In genomic region chr4:294732-295131, GRCh38 we compare ENCODE assay signal across 9 cellular contexts. TPM values are rescaled to one million over a fixed set of nuclear protein-coding genes. Genes with fewer than 3 reads are reported as not detected.
"Had no signal": no experiment of that assay in that cellular context is flagged by ENCODE, and none has a peak within 500 bp of the region (broad histone marks: within the 10 kb centered on the region; RNA-seq: fewer than 3 reads in every experiment).

No MANE protein-coding gene starts in this region.

- ATAC-seq: HCT116 had no signal

- H3K9ac ChIP-seq: GM23248 had no signal

- H3K27ac ChIP-seq: GM23248, HL-60 had no signal

- H3K9me3 ChIP-seq: HAP-1 had no signal

- H3K36me3 ChIP-seq: HAP-1 had no signal

- H3K4me3 ChIP-seq: GM23248, HAP-1 had no signal

- DNase-seq: GM23248, GOT3, H7, HFFc6, KG1 had no signal

- H3K4me1 ChIP-seq: HAP-1 had no signal

- H2AFZ ChIP-seq: GM23248 had no signal

RNA-seq across cellular contexts. Expression of gene ZNF732, which starts 10.5 kb away (rescaled TPM):
- total RNA-seq: H7, HFFc6, HT1080 had no signal
